In the genomic region with DNA sequence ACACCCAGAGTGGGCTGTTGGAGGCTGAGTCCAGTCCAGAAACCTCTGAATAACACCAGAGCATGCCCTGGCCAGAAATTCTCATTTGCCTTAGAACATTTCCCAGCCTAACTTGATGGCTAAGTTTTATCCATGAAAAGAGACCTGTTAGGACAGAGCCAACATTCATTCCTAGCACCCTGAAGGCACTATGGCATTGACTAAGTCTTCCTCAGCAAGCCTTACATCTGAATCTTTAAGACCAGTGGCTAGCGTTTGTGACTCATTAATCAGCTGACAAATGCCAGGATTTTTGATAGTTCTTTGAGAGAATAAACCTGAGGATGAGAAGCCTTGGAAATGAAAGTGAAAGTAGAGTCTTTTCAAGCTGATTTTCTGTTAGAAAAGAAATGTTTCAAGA, we compare ENCODE assay signal across 10 cellular contexts.
A peak's percentile ranks its signal among the peaks of the same experiment; 100 is the strongest.
DNase-seq lines count a peak whose midpoint lies in the region; ATAC-seq and TF ChIP-seq lines count a peak whose summit lies in the region.
"Had no signal": no experiment of that assay in that cellular context is flagged by ENCODE, and none has a peak within 500 bp of the region (broad histone marks: within the 10 kb centered on the region; RNA-seq: fewer than 3 reads in every experiment).

No MANE protein-coding gene starts in this region.

- H4K20me1 ChIP-seq in Loucy (ENCODE audit: insufficient read depth, low read length, poor library complexity, severe bottlenecking) = no peaks in the 10 kb centered on the region

- no peaks in the 10 kb centered on the region for H3K36me3 ChIP-seq in Loucy (ENCODE audit: insufficient read depth, low read length)
- H3K36me3 ChIP-seq in naive thymus-derived CD4-positive, alpha-beta T cell (ENCODE audit: control insufficient read depth in 2 of 3, insufficient read depth in 3 of 3, low read length in 3 of 3) = no peaks in the 10 kb centered on the region

- H3K27me3 Mint-ChIP-seq in central memory CD8-positive, alpha-beta T cell = no peaks in the 10 kb centered on the region
- H3K27me3 Mint-ChIP-seq in naive thymus-derived CD4-positive, alpha-beta T cell = no peaks in the 10 kb centered on the region
- H3K27me3 Mint-ChIP-seq: stimulated activated naive B cell treated with anti-CD40 and anti-IgM and Interleukin-4, amounts not matched to agents 10 μg/mL and 1 μg/mL and 100 μg/mL, for 72 hours had no signal

- CTCF ChIA-PET in naive thymus-derived CD4-positive, alpha-beta T cell (lab: Charles Lee) = no interaction called here

- no peaks in the 10 kb centered on the region for H3K4me1 ChIP-seq in Loucy (ENCODE audit: insufficient read depth, low read length, poor library complexity, severe bottlenecking)
- H3K4me1 ChIP-seq in naive thymus-derived CD4-positive, alpha-beta T cell (ENCODE audit: control insufficient read depth in 2 of 2, insufficient read depth in 2 of 2, low read length in 2 of 2) = no peaks in the 10 kb centered on the region

- peaks cover 14% of the 10 kb centered on the region for H3K4me1 Mint-ChIP-seq in central memory CD8-positive, alpha-beta T cell
- peaks cover 0 to 9% (median 5%) of the 10 kb centered on the region in 7 donors for H3K4me1 Mint-ChIP-seq in naive thymus-derived CD4-positive, alpha-beta T cell
- H3K4me1 Mint-ChIP-seq: stimulated activated naive B cell treated with anti-CD40 and anti-IgM and Interleukin-4, amounts not matched to agents 10 μg/mL and 1 μg/mL and 100 μg/mL, for 72 hours had no signal

- peak overlapping the region; percentile 51 for H3K27ac Mint-ChIP-seq in central memory CD8-positive, alpha-beta T cell (ENCODE audit: low read depth)
- H3K27ac Mint-ChIP-seq in naive thymus-derived CD4-positive, alpha-beta T cell = no peak overlapping the region
- H3K27ac Mint-ChIP-seq: stimulated activated naive B cell treated with anti-CD40 and anti-IgM and Interleukin-4, amounts not matched to agents 10 μg/mL and 1 μg/mL and 100 μg/mL, for 72 hours had no signal

- no peak overlapping the region for H3K9ac ChIP-seq in Loucy (ENCODE audit: low read depth, low read length, poor library complexity, severe bottlenecking)

- peak overlapping the region; percentile 63 for H3K4me3 Mint-ChIP-seq in central memory CD8-positive, alpha-beta T cell
- peak overlapping the region in 3 of 10 donors; percentile 12 to 49 (median 42) for H3K4me3 Mint-ChIP-seq in naive thymus-derived CD4-positive, alpha-beta T cell
- H3K4me3 Mint-ChIP-seq: stimulated activated naive B cell treated with anti-CD40 and anti-IgM and Interleukin-4, amounts not matched to agents 10 μg/mL and 1 μg/mL and 100 μg/mL, for 72 hours had no signal

- intact Hi-C loops in naive thymus-derived CD4-positive, alpha-beta T cell (cut with micrococcal nuclease) = no loop called here

- no peaks in the 10 kb centered on the region for H3K9me3 ChIP-seq in Loucy (ENCODE audit: insufficient read depth, low read depth, low read length)
- peaks cover 0 to 12% (median 0%) of the 10 kb centered on the region in 3 experiments for H3K9me3 ChIP-seq in naive thymus-derived CD4-positive, alpha-beta T cell (ENCODE audit: control insufficient read depth in 2 of 3, low read length in 3 of 3)

- H3K9me2 ChIP-seq in Loucy (replicated peaks; ENCODE audit: low read depth, low read length) = no peaks in the 10 kb centered on the region

- peaks cover 18% of the 10 kb centered on the region for H3K9me3 Mint-ChIP-seq in central memory CD8-positive, alpha-beta T cell
- H3K9me3 Mint-ChIP-seq in naive thymus-derived CD4-positive, alpha-beta T cell = peaks cover 9 to 71% (median 25%) of the 10 kb centered on the region in 11 donors

- H3K27me3 ChIP-seq in Loucy (ENCODE audit: insufficient read depth, low read length, poor library complexity, severe bottlenecking) = no peaks in the 10 kb centered on the region
- H3K27me3 ChIP-seq in naive thymus-derived CD4-positive, alpha-beta T cell (ENCODE audit: control insufficient read depth in 2 of 2, insufficient read depth in 2 of 2, low read length in 2 of 2) = no peaks in the 10 kb centered on the region

- POLR2A ChIA-PET in naive thymus-derived CD4-positive, alpha-beta T cell (lab: Charles Lee) = no interaction called here

- no peak overlapping the region for H3K27ac ChIP-seq in naive thymus-derived CD4-positive, alpha-beta T cell (ENCODE audit: low read depth, low read length)

- H2AFZ ChIP-seq in Loucy (ENCODE audit: low read length) = peak overlapping the region; percentile 89

- H3F3A ChIP-seq in Loucy (ENCODE audit: low read depth) = no peaks in the 10 kb centered on the region

- peak overlapping the region; percentile 53 for H3K4me3 ChIP-seq in Loucy (ENCODE audit: low read length, poor library complexity, severe bottlenecking)
- H3K4me3 ChIP-seq in naive thymus-derived CD4-positive, alpha-beta T cell (ENCODE audit: low read length) = peak overlapping the region; percentile 2

- no peaks in the 10 kb centered on the region for H3K36me3 Mint-ChIP-seq in central memory CD8-positive, alpha-beta T cell (ENCODE audit: insufficient read depth)
- H3K36me3 Mint-ChIP-seq in naive thymus-derived CD4-positive, alpha-beta T cell = peaks cover 0 to 4% (median 0%) of the 10 kb centered on the region in 5 donors

- H3K4me2 ChIP-seq in Loucy (ENCODE audit: low read depth, low read length, poor library complexity, severe bottlenecking) = peak overlapping the region; percentile 67

- no peaks in the 10 kb centered on the region for H3K79me2 ChIP-seq in Loucy (ENCODE audit: insufficient read depth, low read length)

- no peak for TF ChIP-seq CTCF in Loucy (conservative IDR thresholded peaks at IDR 0.05; ENCODE audit: low read length)

- ATAC-seq in central memory CD8-positive, alpha-beta T cell (replicated peaks; ENCODE audit: extremely low read depth, poor library complexity, severe bottlenecking) = no peak
- no peak for ATAC-seq in naive thymus-derived CD4-positive, alpha-beta T cell
- ATAC-seq in GM18873 (IDR thresholded peaks at IDR 0.05; ENCODE audit: low FRiP score, unreplicated experiment) = no peak
- no peak for ATAC-seq in GM21390 (IDR thresholded peaks at IDR 0.05; ENCODE audit: unreplicated experiment)
- ATAC-seq: stimulated activated naive B cell treated with anti-CD40 and anti-IgM and Interleukin-4, amounts not matched to agents 10 μg/mL and 1 μg/mL and 100 μg/mL, for 72 hours had no signal

- DNase-seq in DMS53 (lab: John Stamatoyannopoulos, UW) = peak; percentile 12
- DNase-seq in central memory CD8-positive, alpha-beta T cell (ENCODE audit: low spot score in 2 of 2) = no peak
- no peak for DNase-seq in naive thymus-derived CD4-positive, alpha-beta T cell
- no peak for DNase-seq in NCI-H2196 (lab: John Stamatoyannopoulos, UW; ENCODE audit: unreplicated experiment)
- DNase-seq: activated naive CD4-positive, alpha-beta T cell treated with Interleukin-2 at 50 U/mL for 16 hours; retina; stimulated activated naive B cell treated with anti-CD40 and anti-IgM and Interleukin-4, amounts not matched to agents 10 μg/mL and 1 μg/mL and 100 μg/mL, for 72 hours had no signal
